14 cellular contexts compared by ENCODE assay signal in the genomic region with DNA sequence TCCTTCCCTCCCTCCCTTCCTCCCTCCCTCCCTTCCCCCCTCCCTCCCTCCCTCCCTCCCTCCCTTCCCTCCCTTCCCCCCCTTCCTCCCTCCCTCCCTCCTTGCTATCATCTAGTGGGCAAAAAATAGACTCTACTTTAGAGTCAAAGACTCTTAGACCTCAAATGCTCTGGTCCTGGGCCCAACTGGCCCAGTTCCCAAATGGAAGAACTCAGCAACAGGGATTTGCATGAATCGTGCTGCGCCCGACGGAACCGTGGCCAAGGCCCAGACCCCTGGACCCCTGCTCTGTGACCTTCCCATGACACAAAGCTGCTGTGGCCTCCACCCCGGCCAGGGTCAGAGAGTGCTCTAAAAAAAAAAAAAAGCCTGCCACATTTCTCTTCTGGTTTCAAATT.
"Had no signal": no experiment of that assay in that cellular context is flagged by ENCODE, and none has a peak within 500 bp of the region (broad histone marks: within the 10 kb centered on the region; RNA-seq: fewer than 3 reads in every experiment).

No MANE protein-coding gene starts in this region.

- H3K4me3 ChIP-seq: body of pancreas, transverse colon had no signal

- H3K9me3 ChIP-seq: body of pancreas, transverse colon had no signal

- ATAC-seq: body of pancreas; natural killer cell treated with Interleukin-12 subunit alpha and Interleukin-12 subunit beta and Interleukin-15 and Interleukin-18, amount 100 ng/mL, for 72 hours; stimulated activated memory B cell treated with anti-CD40 and anti-IgM and Interleukin-4, amounts not matched to agents 10 μg/mL and 1 μg/mL and 100 μg/mL, for 72 hours; T-helper 17 cell; WTC11 had no signal

- H3K27ac ChIP-seq: body of pancreas, transverse colon had no signal

- H3K4me1 ChIP-seq: transverse colon had no signal

- H3K27me3 ChIP-seq: body of pancreas had no signal

- H3K4me3 Mint-ChIP-seq: activated CD4-positive, alpha-beta T cell treated with anti-CD3 and anti-CD28 coated beads, Interleukin-2, amount 10 ng/mL, durations not matched to agents 7 days and 5 days; natural killer cell treated with Interleukin-12 subunit alpha and Interleukin-12 subunit beta and Interleukin-15 and Interleukin-18, amount 100 ng/mL, for 72 hours; stimulated activated memory B cell treated with anti-CD40 and anti-IgM and Interleukin-4, amounts not matched to agents 10 μg/mL and 1 μg/mL and 100 μg/mL, for 72 hours; T-helper 17 cell had no signal

- H3K36me3 Mint-ChIP-seq: natural killer cell treated with Interleukin-12 subunit alpha and Interleukin-12 subunit beta and Interleukin-15 and Interleukin-18, amount 100 ng/mL, for 72 hours; stimulated activated memory B cell treated with anti-CD40 and anti-IgM and Interleukin-4, amounts not matched to agents 10 μg/mL and 1 μg/mL and 100 μg/mL, for 72 hours; WTC11 had no signal

- H3K4me1 Mint-ChIP-seq: activated CD4-positive, alpha-beta T cell treated with anti-CD3 and anti-CD28 coated beads, Interleukin-2, amount 10 ng/mL, durations not matched to agents 7 days and 5 days; T-helper 17 cell had no signal

- H3K27ac Mint-ChIP-seq: activated CD4-positive, alpha-beta T cell treated with anti-CD3 and anti-CD28 coated beads, Interleukin-2, amount 10 ng/mL, durations not matched to agents 7 days and 5 days; activated T-helper 2 cell treated with anti-CD3 and anti-CD28 coated beads, Interferon-gamma antibody, Interleukin-2, Interleukin-4, amounts not matched to agents 10 μg/mL and 5 μg/mL and 100 μg/mL, durations not matched to agents 14 hours and 24 hours and 36 hours; natural killer cell treated with Interleukin-12 subunit alpha and Interleukin-12 subunit beta and Interleukin-15 and Interleukin-18, amount 100 ng/mL, for 72 hours; stimulated activated memory B cell treated with anti-CD40 and anti-IgM and Interleukin-4, amounts not matched to agents 10 μg/mL and 1 μg/mL and 100 μg/mL, for 72 hours; T-helper 17 cell; WTC11 had no signal

- H3K9me3 Mint-ChIP-seq: activated CD4-positive, alpha-beta T cell treated with anti-CD3 and anti-CD28 coated beads, Interleukin-2, amount 10 ng/mL, durations not matched to agents 7 days and 5 days; activated T-helper 2 cell treated with anti-CD3 and anti-CD28 coated beads, Interferon-gamma antibody, Interleukin-2, Interleukin-4, amounts not matched to agents 10 μg/mL and 5 μg/mL and 100 μg/mL, durations not matched to agents 14 hours and 24 hours and 36 hours; natural killer cell treated with Interleukin-12 subunit alpha and Interleukin-12 subunit beta and Interleukin-15 and Interleukin-18, amount 100 ng/mL, for 72 hours; WTC11 had no signal

- H3K36me3 ChIP-seq: transverse colon had no signal

- DNase-seq: activated CD4-positive, alpha-beta T cell treated with anti-CD3 and anti-CD28 coated beads, Interleukin-2, amount 10 ng/mL, durations not matched to agents 7 days and 5 days; activated CD8-positive, alpha-beta memory T cell treated with anti-CD3 and anti-CD28 coated beads for 24 hours; activated naive CD4-positive, alpha-beta T cell treated with anti-CD3 and anti-CD28 coated beads, Interleukin-2, amount 50 U/mL, for 16 hours; amniotic stem cell; dermis blood vessel endothelial cell; hypothalamus; small intestine; T-helper 17 cell; transverse colon had no signal
